8 cellular contexts compared by ENCODE assay signal in genomic region chr9:124286292-124286931, GRCh38. TPM values are rescaled to one million over a fixed set of nuclear protein-coding genes. Genes with fewer than 3 reads are reported as not detected.
DNase-seq lines count a peak whose midpoint lies in the region; ATAC-seq and TF ChIP-seq lines count a peak whose summit lies in the region.

No MANE protein-coding gene starts in this region.

- H3K4me1 Mint-ChIP-seq in immature natural killer cell (peaks cover 50 to 67% of the 10 kb centered on the region in 2 donors), endothelial cell (ENCODE audit: unreplicated experiment) (peaks cover 12% of the 10 kb centered on the region)

- H3K36me3 Mint-ChIP-seq in immature natural killer cell, result no peaks in the 10 kb centered on the region
- H3K36me3 Mint-ChIP-seq in endothelial cell (ENCODE audit: low read depth, unreplicated experiment), result no peaks in the 10 kb centered on the region

- peak overlapping the region; percentile 73 to 82 (median 79) for H3K4me3 Mint-ChIP-seq in immature natural killer cell
- no peak overlapping the region for H3K4me3 Mint-ChIP-seq in endothelial cell (ENCODE audit: unreplicated experiment)

- ATAC-seq in GM19043 (IDR thresholded peaks at IDR 0.05; ENCODE audit: low read depth, unreplicated experiment), result peak; percentile 34
- ATAC-seq in HG03520 (IDR thresholded peaks at IDR 0.05; ENCODE audit: unreplicated experiment), result peak; percentile 43

- DNase-seq in AG09309 (ENCODE audit: low read depth), result peak; percentile 66
- DNase-seq in activated T-cell treated with anti-CD3 and anti-CD28 coated beads for 24 hours (ENCODE audit: low read depth), result peak; percentile 60
- DNase-seq in immature natural killer cell, result peak in 1 of 3 donors; percentile 40
- DNase-seq in stimulated activated CD4-positive, alpha-beta T cell treated with anti-CD3 and anti-CD28 coated beads, TNF-alpha, amount 100 ng/mL, for 24 hours (ENCODE audit: low read depth in 3 of 3), result peak in 2 of 3 experiments; percentile 38 to 62
- DNase-seq in DMS 273 treated with DMSO at 0.1 percent for 48 hours (lab: John Stamatoyannopoulos, UW), result no peak
- DNase-seq in endothelial cell (ENCODE audit: low spot score), result no peak

- H3K27me3 Mint-ChIP-seq in immature natural killer cell (ENCODE audit: low read depth in 3 of 3) (peaks cover 0 to 2% (median 0%) of the 10 kb centered on the region in 3 donors), endothelial cell (ENCODE audit: unreplicated experiment) (no peaks in the 10 kb centered on the region)

- H3K27ac Mint-ChIP-seq in immature natural killer cell (peak overlapping the region; percentile 87 to 96 (median 90)), endothelial cell (ENCODE audit: unreplicated experiment) (no peak overlapping the region)

- H3K4me3 ChIP-seq in AG09309 (ENCODE audit: control insufficient read depth, low read depth, low read length), result no peak overlapping the region

- no peak for TF ChIP-seq CTCF in AG09309 (IDR thresholded peaks at IDR 0.05; ENCODE audit: control insufficient read depth, insufficient read depth, low read depth, low read length, missing control alignments)
- TF ChIP-seq CTCF in endothelial cell (IDR thresholded peaks at IDR 0.05; ENCODE audit: unreplicated experiment), result no peak

- H3K9me3 Mint-ChIP-seq in immature natural killer cell (no peaks in the 10 kb centered on the region), endothelial cell (ENCODE audit: unreplicated experiment) (no peaks in the 10 kb centered on the region)

RNA-seq across cellular contexts. Expression of gene NEK6, which starts 28.7 kb away (rescaled TPM):
- 10 to 100 TPM in 2 of 3 donors, 1 to 10 TPM in 1; 8.8 to 18.0 (median 13.8) TPM for polyA plus RNA-seq in immature natural killer cell
- total RNA-seq in endothelial cell (ENCODE audit: unreplicated experiment), result 43.9 TPM

Comparison
In these comparisons a context has a peak if more than half of its experiments do, and no peak if none do; other contexts are left out.
1. DNase-seq: peak in AG09309 (single experiment), activated T-cell treated with anti-CD3 and anti-CD28 coated beads for 24 hours (single experiment) and stimulated activated CD4-positive, alpha-beta T cell treated with anti-CD3 and anti-CD28 coated beads, TNF-alpha, amount 100 ng/mL, for 24 hours (2 of 3); none in DMS 273 treated with DMSO at 0.1 percent for 48 hours (single experiment) and endothelial cell (single experiment).